ENCODE assay signal across 7 cellular contexts in genomic region chr12:31758297-31758696, GRCh38. TPM values are rescaled to one million over a fixed set of nuclear protein-coding genes. Genes with fewer than 3 reads are reported as not detected.
DNase-seq lines count a peak whose midpoint lies in the region; ATAC-seq and TF ChIP-seq lines count a peak whose summit lies in the region.
"Not testable (repeated sequence)": the region's sequence is repeated elsewhere in the genome, so short reads cannot be mapped to it uniquely, and the experiment has no call there.

No MANE protein-coding gene starts in this region.

- BruUV-seq in Calu3 (replicated peaks; lab: Mats Ljungman, UMichigan): not testable (repeated sequence)

- H3K4me3 Mint-ChIP-seq in Calu3 (ENCODE audit: low read depth, unreplicated experiment): peak overlapping the region; percentile 3
- not testable (repeated sequence) for H3K4me3 Mint-ChIP-seq in activated naive CD4-positive, alpha-beta T cell treated with anti-CD3 and anti-CD28 coated beads for 36 hours

- peak overlapping the region; percentile 93 for H3K27ac Mint-ChIP-seq in Calu3 (ENCODE audit: unreplicated experiment)
- not testable (repeated sequence) for H3K27ac Mint-ChIP-seq in activated naive CD4-positive, alpha-beta T cell treated with anti-CD3 and anti-CD28 coated beads for 36 hours

- H3K27ac ChIP-seq in RWPE1 (peak overlapping the region; percentile 70), epithelial cell of prostate (peak overlapping the region; percentile 93)

- CTCF ChIA-PET in Calu3 (lab: Charles Lee); RWPE1 (lab: Yijun Ruan, JAX); activated naive CD4-positive, alpha-beta T cell treated with anti-CD3 and anti-CD28 coated beads for 36 hours (lab: Charles Lee): not testable (repeated sequence)

- not testable (repeated sequence) for H3K27me3 Mint-ChIP-seq in Calu3 (ENCODE audit: unreplicated experiment); activated naive CD4-positive, alpha-beta T cell treated with anti-CD3 and anti-CD28 coated beads for 36 hours (ENCODE audit: low read depth)

- intact Hi-C loops in Calu3 (cut with micrococcal nuclease; ENCODE audit: unreplicated experiment); activated naive CD4-positive, alpha-beta T cell treated with anti-CD3 and anti-CD28 coated beads for 36 hours (cut with micrococcal nuclease); mucosa of descending colon (cut with DNase I, micrococcal nuclease): not testable (repeated sequence)

- not testable (repeated sequence) for H3K4me3 ChIP-seq in mucosa of descending colon

- H3K4me1 ChIP-seq in mucosa of descending colon (ENCODE audit: low read depth): not testable (repeated sequence)

- peak; percentile 49 for ATAC-seq in mucosa of descending colon

- POLR2A ChIA-PET in RWPE1 (lab: Yijun Ruan, JAX; ENCODE audit: low non-redundant PET): not testable (repeated sequence)

- not testable (repeated sequence) for H3K36me3 Mint-ChIP-seq in Calu3 (ENCODE audit: insufficient read depth, unreplicated experiment); activated naive CD4-positive, alpha-beta T cell treated with anti-CD3 and anti-CD28 coated beads for 36 hours (ENCODE audit: low read depth)

- DNase-seq in Calu3 (peak; percentile 65), HT-29 (ENCODE audit: low spot score) (peak; percentile 58), epithelial cell of prostate (ENCODE audit: low read depth, low spot score) (peak; percentile 95), mucosa of descending colon (peak in 1 of 3 donors; percentile 69)
- not testable (repeated sequence) for DNase-seq in RWPE1 (ENCODE audit: low spot score)
- DNase-seq in activated naive CD4-positive, alpha-beta T cell treated with anti-CD3 and anti-CD28 coated beads for 36 hours: peak; percentile 32
- peak; percentile 23 for DNase-seq in stimulated activated CD4-positive, alpha-beta T cell treated with anti-CD3 and anti-CD28 coated beads, Interleukin-1b, Interleukin-23, amount 100 ng/mL, for 48 hours

- H3K4me1 Mint-ChIP-seq in Calu3 (ENCODE audit: low read depth, unreplicated experiment): peaks cover 24% of the 10 kb centered on the region
- peaks cover 14% of the 10 kb centered on the region for H3K4me1 Mint-ChIP-seq in activated naive CD4-positive, alpha-beta T cell treated with anti-CD3 and anti-CD28 coated beads for 36 hours (ENCODE audit: low read depth)

- not testable (repeated sequence) for H3K36me3 ChIP-seq in mucosa of descending colon (ENCODE audit: low read depth)

- not testable (repeated sequence) for H3K9me3 Mint-ChIP-seq in Calu3 (ENCODE audit: low read depth, unreplicated experiment); activated naive CD4-positive, alpha-beta T cell treated with anti-CD3 and anti-CD28 coated beads for 36 hours

- H3K9me3 ChIP-seq in mucosa of descending colon: not testable (repeated sequence)

- not testable (repeated sequence) for TF ChIP-seq CTCF in Calu3 (IDR thresholded peaks at IDR 0.05; ENCODE audit: unreplicated experiment); RWPE1 (conservative IDR thresholded peaks at IDR 0.05; ENCODE audit: low read depth); mucosa of descending colon (IDR thresholded peaks at IDR 0.05)

RNA-seq across cellular contexts. Expression of gene AMN1, which starts 29.5 kb away (rescaled TPM):
- 10.2 and 13.5 TPM in 2 replicates for total RNA-seq in Calu3 (2022)
- 2.7 and 4.3 TPM in 2 replicates for total RNA-seq in HT-29 (2014; rRNA removed; shearing (Covaris generic))
- 1 to 10 TPM; 6.6 to 8.0 TPM for total RNA-seq in activated naive CD4-positive, alpha-beta T cell treated with anti-CD3 and anti-CD28 coated beads for 36 hours
- 1 to 10 TPM; 3.1 to 7.3 (median 3.2) TPM for total RNA-seq in mucosa of descending colon
